Comparison of ENCODE assay signal across 1 cellular context in the genomic region with DNA sequence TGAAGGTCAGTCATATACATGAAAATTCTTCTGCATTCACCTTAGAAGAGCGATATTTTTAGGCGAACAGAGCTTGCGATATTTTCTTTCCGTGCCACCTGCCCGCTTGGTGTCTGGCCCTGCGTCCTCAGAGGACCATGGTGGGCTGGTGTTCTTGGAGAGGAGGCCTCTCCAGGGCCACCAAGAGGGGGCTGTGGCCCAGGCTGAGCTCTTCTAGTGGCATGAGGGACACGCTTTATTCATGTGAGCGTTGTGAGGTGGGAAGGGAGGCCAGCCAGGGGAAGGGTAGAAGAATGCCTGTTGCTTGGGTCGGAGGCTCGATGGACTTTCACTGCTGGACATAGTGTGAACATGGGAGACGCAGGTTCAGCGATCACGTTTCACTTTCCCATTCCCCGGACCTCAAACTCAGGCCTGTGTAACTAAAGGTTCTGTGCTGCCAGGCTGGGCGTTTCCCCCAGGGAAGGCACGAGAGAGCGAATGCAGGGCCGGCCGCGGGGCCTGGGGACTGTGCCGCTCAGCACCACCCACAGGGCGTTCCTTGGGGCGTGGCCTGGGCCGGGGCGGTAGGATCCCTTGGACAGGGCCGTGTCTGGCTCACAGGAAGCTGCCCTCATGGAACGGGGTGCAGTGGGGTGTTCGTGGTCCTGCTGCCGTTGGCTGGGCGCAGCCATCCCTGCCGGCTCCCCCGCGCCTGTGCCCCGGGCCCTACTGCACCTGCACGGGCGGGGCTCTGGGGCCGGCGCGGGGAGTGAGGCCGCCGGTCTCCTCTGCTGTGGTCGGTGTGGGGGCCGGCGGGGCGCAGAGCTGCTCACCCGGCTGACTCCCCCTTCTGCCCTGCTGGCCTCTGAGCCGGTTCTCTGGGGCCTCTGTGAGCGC.
TF ChIP-seq lines count a peak whose summit lies in the region.

No MANE protein-coding gene starts in this region.

TF ChIP-seq in A549, 52 proteins besides CTCF, POLR2A, EP300 and RAD21 (continued from another document):
- TF ChIP-seq ESRRA (IDR thresholded peaks at IDR 0.05; ENCODE audit: borderline replicate concordance, low read length) (no peak), KDM5A (IDR thresholded peaks at IDR 0.05) (no peak)
